ENCODE assay signal across 10 cellular contexts in the genomic region with DNA sequence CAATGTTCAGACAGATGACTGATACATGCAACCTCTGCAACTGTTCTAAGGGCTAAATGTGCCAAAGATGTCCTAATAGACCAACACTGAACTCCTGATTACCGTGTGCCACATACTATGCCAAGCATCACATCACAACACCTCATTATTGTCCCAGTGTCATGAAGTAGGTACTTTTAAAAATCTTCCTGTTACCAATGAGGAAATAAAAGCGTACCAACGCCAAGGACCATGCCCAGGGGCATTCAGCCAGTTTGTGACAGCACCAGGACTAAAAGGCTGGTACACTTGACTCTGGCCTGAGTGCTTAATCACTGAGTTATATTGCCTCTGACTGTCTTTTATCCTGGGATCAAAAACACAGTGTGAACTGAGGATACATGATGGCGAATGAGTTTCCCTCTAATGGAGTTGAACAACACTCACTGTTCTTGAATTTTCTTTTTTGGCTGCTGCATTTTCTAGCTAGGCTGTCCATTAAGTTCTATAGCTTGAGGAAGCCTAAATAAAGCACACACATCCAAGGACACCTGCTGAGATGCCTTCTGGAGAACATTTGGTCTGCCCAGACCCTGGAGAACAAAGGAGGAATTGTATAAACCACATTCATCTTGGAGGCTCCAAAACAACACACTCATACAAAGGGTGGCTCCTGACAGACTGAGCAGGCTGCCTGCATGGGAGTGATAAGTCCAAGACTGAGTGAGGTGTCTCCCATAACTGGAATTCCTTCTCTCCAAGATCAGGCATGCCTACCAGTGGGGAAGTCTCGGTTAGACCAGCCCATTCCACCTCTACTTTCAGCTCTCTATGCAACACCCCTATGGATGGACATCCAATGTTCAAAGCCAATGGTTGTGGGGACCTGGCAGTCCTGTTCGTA.
DNase-seq lines count a peak whose midpoint lies in the region; ATAC-seq and TF ChIP-seq lines count a peak whose summit lies in the region.
"Had no signal": no experiment of that assay in that cellular context is flagged by ENCODE, and none has a peak within 500 bp of the region (broad histone marks: within the 10 kb centered on the region; RNA-seq: fewer than 3 reads in every experiment).

No MANE protein-coding gene starts in this region.

- no peaks in the 10 kb centered on the region for H3K9me3 Mint-ChIP-seq in osteocyte (ENCODE audit: unreplicated experiment)
- H3K9me3 Mint-ChIP-seq in stimulated activated naive CD8-positive, alpha-beta T cell treated with anti-CD3 and anti-CD28 coated beads, Interleukin-15, amount 100 ng/mL, for 72 hours: no peaks in the 10 kb centered on the region

- H3K36me3 Mint-ChIP-seq in osteocyte (ENCODE audit: unreplicated experiment): no peaks in the 10 kb centered on the region

- TF ChIP-seq CTCF in PC-3 (conservative IDR thresholded peaks at IDR 0.05; ENCODE audit: low read depth, low read length) (no peak), esophagus muscularis mucosa (IDR thresholded peaks at IDR 0.05) (no peak), osteocyte (IDR thresholded peaks at IDR 0.05) (no peak)

- H3K79me2 ChIP-seq in PC-3 (ENCODE audit: low read length): no peaks in the 10 kb centered on the region

- 63% methylated on average over 6 of the region's 6 CpGs for WGBS in esophagus muscularis mucosa

- H3K9me2 ChIP-seq in PC-3 (replicated peaks; ENCODE audit: low read length): no peaks in the 10 kb centered on the region

- no peaks in the 10 kb centered on the region for H3F3A ChIP-seq in PC-3 (ENCODE audit: low read length, unreplicated experiment)

- DNase-seq in DMS 273 treated with DMSO at 0.1 percent for 48 hours (lab: John Stamatoyannopoulos, UW): peak; percentile 88
- DNase-seq in PC-3: no peak
- DNase-seq in esophagus muscularis mucosa (ENCODE audit: extremely low spot score): peak; percentile 84
- DNase-seq in osteocyte (ENCODE audit: extremely low spot score, unreplicated experiment): no peak
- no peak for DNase-seq in stimulated activated naive CD8-positive, alpha-beta T cell treated with anti-CD3 and anti-CD28 coated beads, Interleukin-15, amount 100 ng/mL, for 72 hours
- no peak for DNase-seq in NK-92 treated with Interleukin-12 subunit alpha and Interleukin-12 subunit beta, amount 100 ng/mL, for 24 hours (lab: John Stamatoyannopoulos, UW)
- DNase-seq in NCI-H128 (lab: John Stamatoyannopoulos, UW; ENCODE audit: unreplicated experiment): no peak
- DNase-seq: NCI-H82 had no signal

- CTCF ChIA-PET in PC-3 (lab: Charles Lee): no interaction called here

- H3K4me3 Mint-ChIP-seq in osteocyte (ENCODE audit: unreplicated experiment): no peak overlapping the region
- no peak overlapping the region for H3K4me3 Mint-ChIP-seq in stimulated activated naive CD8-positive, alpha-beta T cell treated with anti-CD3 and anti-CD28 coated beads, Interleukin-15, amount 100 ng/mL, for 72 hours

- POLR2A ChIA-PET in PC-3 (lab: Charles Lee; ENCODE audit: unreplicated experiment): no interaction called here

- H3K4me2 ChIP-seq in PC-3 (ENCODE audit: low read length): 0 out of 2 replicates have a peak overlapping the region, but pooled peaks have one; percentile 20

- H4K20me1 ChIP-seq in PC-3 (ENCODE audit: low read length): no peaks in the 10 kb centered on the region

- H3K36me3 ChIP-seq in PC-3 (ENCODE audit: low read depth, low read length) (no peaks in the 10 kb centered on the region), esophagus muscularis mucosa (no peaks in the 10 kb centered on the region)
- H3K36me3 ChIP-seq: tibial nerve had no signal

- H3K4me3 ChIP-seq in PC-3 (ENCODE audit: low read length): no peak overlapping the region
- H3K4me3 ChIP-seq in esophagus muscularis mucosa: no peak overlapping the region
- H3K4me3 ChIP-seq: tibial nerve had no signal

- peaks cover 62% of the 10 kb centered on the region for H3K4me1 Mint-ChIP-seq in osteocyte (ENCODE audit: unreplicated experiment)
- peaks cover 34% of the 10 kb centered on the region for H3K4me1 Mint-ChIP-seq in stimulated activated naive CD8-positive, alpha-beta T cell treated with anti-CD3 and anti-CD28 coated beads, Interleukin-15, amount 100 ng/mL, for 72 hours

- H3K27me3 ChIP-seq in PC-3 (ENCODE audit: low read length) (no peaks in the 10 kb centered on the region), esophagus muscularis mucosa (no peaks in the 10 kb centered on the region)
- H3K27me3 ChIP-seq: tibial nerve had no signal

- H3K27me3 Mint-ChIP-seq in osteocyte (ENCODE audit: unreplicated experiment): no peaks in the 10 kb centered on the region
- H3K27me3 Mint-ChIP-seq in stimulated activated naive CD8-positive, alpha-beta T cell treated with anti-CD3 and anti-CD28 coated beads, Interleukin-15, amount 100 ng/mL, for 72 hours: peaks cover 16% of the 10 kb centered on the region

- BruUV-seq in PC-3 (replicated peaks; lab: Mats Ljungman, UMichigan): no TSS peak

- no peak overlapping the region for H3K27ac ChIP-seq in PC-3 (ENCODE audit: low read length)
- H3K27ac ChIP-seq in esophagus muscularis mucosa (replicated peaks in 1 of 4): peak overlapping the region; percentile 70 to 78 (median 74)
- H3K27ac ChIP-seq: tibial nerve had no signal

- peak overlapping the region; percentile 86 for H3K27ac Mint-ChIP-seq in osteocyte (ENCODE audit: unreplicated experiment)
- no peak overlapping the region for H3K27ac Mint-ChIP-seq in stimulated activated naive CD8-positive, alpha-beta T cell treated with anti-CD3 and anti-CD28 coated beads, Interleukin-15, amount 100 ng/mL, for 72 hours

- H3K4me1 ChIP-seq in PC-3 (ENCODE audit: insufficient read depth, low read length) (peaks cover 20% of the 10 kb centered on the region), esophagus muscularis mucosa (peaks cover 19 to 88% (median 71%) of the 10 kb centered on the region in 4 donors)

- no peak; the same call in 1 of the 2 replicates for ATAC-seq in PC-3
- ATAC-seq in stimulated activated naive CD8-positive, alpha-beta T cell treated with anti-CD3 and anti-CD28 coated beads, Interleukin-15, amount 100 ng/mL, for 72 hours: no peak
- ATAC-seq in HG03342 (IDR thresholded peaks at IDR 0.05; ENCODE audit: unreplicated experiment): no peak

- H3K9me3 ChIP-seq in PC-3 (ENCODE audit: low read length) (no peaks in the 10 kb centered on the region), esophagus muscularis mucosa (no peaks in the 10 kb centered on the region)
- H3K9me3 ChIP-seq: tibial nerve had no signal

- no peak for TF ChIP-seq EP300 in esophagus muscularis mucosa (IDR thresholded peaks at IDR 0.05)

- TF ChIP-seq POLR2A in esophagus muscularis mucosa (IDR thresholded peaks at IDR 0.05; ENCODE audit: low read depth): no peak

- H3K9ac ChIP-seq in PC-3 (ENCODE audit: low read length): no peak overlapping the region

- intact Hi-C loops in PC-3 (cut with micrococcal nuclease): no loop called here
- intact Hi-C loops in esophagus muscularis mucosa (cut with DNase I): loop anchor here (5.0 kb wide), 1 partner anchor 45 kb away; no protein-coding TSS in a partner anchor

- H2AFZ ChIP-seq in PC-3 (ENCODE audit: low read length): 0 out of 2 replicates have a peak overlapping the region, but pooled peaks have one; percentile 43

Comparison
In these comparisons a context has a peak if more than half of its experiments do, and no peak if none do; other contexts are left out.
1. DNase-seq: peak in DMS 273 treated with DMSO at 0.1 percent for 48 hours (single experiment) and esophagus muscularis mucosa (single experiment); none in PC-3 (single experiment), osteocyte (single experiment), stimulated activated naive CD8-positive, alpha-beta T cell treated with anti-CD3 and anti-CD28 coated beads, Interleukin-15, amount 100 ng/mL, for 72 hours (0 of 2), NK-92 treated with Interleukin-12 subunit alpha and Interleukin-12 subunit beta, amount 100 ng/mL, for 24 hours (single experiment) and NCI-H128 (single experiment).